In the genomic region with DNA sequence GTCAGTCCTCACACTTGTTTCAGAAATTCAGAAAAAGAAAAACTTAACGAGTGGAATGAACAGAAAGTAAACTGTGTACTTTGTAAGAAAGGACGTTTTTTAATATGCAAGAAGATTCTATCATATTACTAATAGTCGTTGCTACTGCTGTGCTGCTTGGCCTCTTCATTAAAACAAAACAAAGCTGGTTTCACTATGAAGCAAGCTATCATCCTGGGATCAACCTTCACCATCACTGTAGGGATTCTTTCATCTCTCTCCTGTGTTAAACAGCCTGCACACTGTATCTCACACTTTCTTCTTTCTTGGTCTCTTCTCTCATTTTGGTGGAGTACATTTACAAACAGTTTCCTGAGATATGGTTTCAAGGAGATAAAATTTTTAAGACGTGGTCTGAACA, we compare ENCODE assay signal across 17 cellular contexts.
DNase-seq lines count a peak whose midpoint lies in the region; ATAC-seq, FAIRE-seq and TF ChIP-seq lines count a peak whose summit lies in the region.
"Had no signal": no experiment of that assay in that cellular context is flagged by ENCODE, and none has a peak within 500 bp of the region (broad histone marks: within the 10 kb centered on the region; RNA-seq: fewer than 3 reads in every experiment).

No MANE protein-coding gene starts in this region.

- H3K9me3 Mint-ChIP-seq in natural killer cell treated with Interleukin-12 subunit alpha and Interleukin-12 subunit beta and Interleukin-15 and Interleukin-18, amount 100 ng/mL, for 72 hours: no peaks in the 10 kb centered on the region
- no peaks in the 10 kb centered on the region for H3K9me3 Mint-ChIP-seq in natural killer cell

- TF ChIP-seq POLR2A in GM12878 (IDR thresholded peaks at IDR 0.05; ENCODE audit: low read depth, low read length) (no peak), testis (IDR thresholded peaks at IDR 0.05) (no peak)

- H3K27me3 ChIP-seq in GM12878 (replicated peaks in 1 of 2; ENCODE audit: control insufficient read depth in 2 of 2, insufficient read depth in 2 of 2, low read length in 1 of 2): no peaks in the 10 kb centered on the region
- H3K27me3 ChIP-seq in testis: no peaks in the 10 kb centered on the region
- no peaks in the 10 kb centered on the region for H3K27me3 ChIP-seq in psoas muscle (ENCODE audit: insufficient read depth in 3 of 3, low read length in 2 of 3)

- no TSS peak for BruUV-seq in GM12878 (replicated peaks; lab: Mats Ljungman, UMichigan)

- H3K4me2 ChIP-seq in GM12878 (ENCODE audit: control insufficient read depth, insufficient read depth): peak overlapping the region; percentile 90

- in situ Hi-C loops in GM12878 (cut with MboI): no loop called here

- no peaks in the 10 kb centered on the region for H3K27me3 Mint-ChIP-seq in natural killer cell treated with Interleukin-12 subunit alpha and Interleukin-12 subunit beta and Interleukin-15 and Interleukin-18, amount 100 ng/mL, for 72 hours
- no peaks in the 10 kb centered on the region for H3K27me3 Mint-ChIP-seq in natural killer cell (ENCODE audit: low read depth in 2 of 2)

- ATAC-seq in natural killer cell treated with Interleukin-12 subunit alpha and Interleukin-12 subunit beta and Interleukin-15 and Interleukin-18, amount 100 ng/mL, for 72 hours: peak in 1 of 2 donors; percentile 61
- ATAC-seq in natural killer cell: no peak
- peak; percentile 52 for ATAC-seq in HG03097 (IDR thresholded peaks at IDR 0.05; ENCODE audit: low FRiP score, unreplicated experiment)
- ATAC-seq in GM12878: peak; percentile 34
- no peak for ATAC-seq in psoas muscle
- no peak for ATAC-seq in HG03045 (IDR thresholded peaks at IDR 0.05; ENCODE audit: unreplicated experiment)
- ATAC-seq: HCT116 had no signal

- H3K27ac ChIP-seq in GM12878 (ENCODE audit: control insufficient read depth, insufficient read depth): peak overlapping the region; percentile 64
- H3K27ac ChIP-seq in testis: no peak overlapping the region
- no peak overlapping the region for H3K27ac ChIP-seq in psoas muscle
- H3K27ac ChIP-seq: C4-2B, HL-60 had no signal

- no peaks in the 10 kb centered on the region for H4K20me1 ChIP-seq in GM12878 (ENCODE audit: control insufficient read depth, insufficient read depth)

- H3K27ac Mint-ChIP-seq in natural killer cell treated with Interleukin-12 subunit alpha and Interleukin-12 subunit beta and Interleukin-15 and Interleukin-18, amount 100 ng/mL, for 72 hours: peak overlapping the region in 1 of 2 donors; percentile 47
- H3K27ac Mint-ChIP-seq in natural killer cell: no peak overlapping the region

- RAD21 ChIA-PET in GM12878 (lab: Charles Lee; ENCODE audit: unreplicated experiment): no interaction called here

- DNase-seq in natural killer cell treated with Interleukin-12 subunit alpha and Interleukin-12 subunit beta and Interleukin-15 and Interleukin-18, amount 100 ng/mL, for 72 hours (ENCODE audit: low spot score): no peak
- DNase-seq in natural killer cell (no peak), GM12878 (ENCODE audit: low read depth, low spot score) (no peak), testis (no peak), DMS 273 treated with DMSO at 0.1 percent for 48 hours (lab: John Stamatoyannopoulos, UW) (no peak), psoas muscle (no peak)
- DNase-seq: COR-L47, KG1, NCI-H1105 treated with DMSO at 0.1 percent for 48 hours, NCI-H187, NCI-H510A, SHP77 treated with DMSO at 0.1 percent for 48 hours had no signal

- H3K9ac ChIP-seq in GM12878 (ENCODE audit: control insufficient read depth, insufficient read depth, low read length): no peak overlapping the region; the same call in 1 of the 2 replicates

- peak overlapping the region; percentile 58 for H3K4me3 Mint-ChIP-seq in natural killer cell treated with Interleukin-12 subunit alpha and Interleukin-12 subunit beta and Interleukin-15 and Interleukin-18, amount 100 ng/mL, for 72 hours
- no peak overlapping the region for H3K4me3 Mint-ChIP-seq in natural killer cell

- TF ChIP-seq CTCF in natural killer cell (IDR thresholded peaks at IDR 0.05) (no peak), GM12878 (IDR thresholded peaks at IDR 0.05 in 2 of 3, conservative IDR thresholded peaks at IDR 0.05 in 1 of 3; ENCODE audit: control insufficient read depth in 2 of 3, extremely low read depth in 1 of 3, insufficient read depth in 1 of 3, low read depth in 3 of 3, low read length in 3 of 3) (no peak), testis (IDR thresholded peaks at IDR 0.05) (no peak), psoas muscle (IDR thresholded peaks at IDR 0.05) (no peak)

- FAIRE-seq in GM12878 (lab: Jason Lieb, UNC): no peak

- CTCF ChIA-PET in GM12878 (lab: Yijun Ruan, JAX): interaction anchor here (0.6 kb wide), 1 partner anchor 118 kb away, joined by 3 read pairs; no protein-coding TSS in a partner anchor

- SMC1A ChIA-PET in GM12878 (lab: Charles Lee; ENCODE audit: uncharacterized antibody, unreplicated experiment): interaction anchor here (1.3 kb wide), 1 partner anchor 24 kb away, joined by 4 read pairs; no protein-coding TSS in a partner anchor

- intact Hi-C loops in natural killer cell (cut with micrococcal nuclease): no loop called here
- intact Hi-C loops in GM12878 (cut with micrococcal nuclease; ENCODE audit: unreplicated experiment): no loop called here
- intact Hi-C loops in testis (cut with DNase I; ENCODE audit: low total_unique reads): no loop called here
- intact Hi-C loops in psoas muscle (cut with DNase I): no loop called here

- H3K4me3 ChIP-seq in GM12878 (peak overlapping the region; percentile 14; the same call in 1 of the 2 replicates), testis (no peak overlapping the region), psoas muscle (no peak overlapping the region)

- TF ChIP-seq RAD21 in GM12878 (IDR thresholded peaks at IDR 0.05; ENCODE audit: insufficient read depth, low read depth, low read length): no peak

- H3K36me3 Mint-ChIP-seq in natural killer cell treated with Interleukin-12 subunit alpha and Interleukin-12 subunit beta and Interleukin-15 and Interleukin-18, amount 100 ng/mL, for 72 hours: no peaks in the 10 kb centered on the region
- H3K36me3 Mint-ChIP-seq in natural killer cell: no peaks in the 10 kb centered on the region

- TF ChIP-seq EP300 in GM12878 (IDR thresholded peaks at IDR 0.05; ENCODE audit: borderline replicate concordance in 1 of 2, control insufficient read depth in 1 of 2, low read depth in 2 of 2, low read length in 2 of 2): no peak

- WGBS in GM12878 (ENCODE audit: insufficient coverage, insufficient replicate concordance, low lambda C conversion rate, missing lambda C conversion rate): 36% methylated on average over 4 of the region's 4 CpGs
- WGBS in testis, 2 donors: 50 to 65% methylated on average over 4 of the region's 4 CpGs
- WGBS in psoas muscle, 3 donors: 69 to 74% (median 72%) methylated on average over 4 of the region's 4 CpGs

- H2AFZ ChIP-seq in GM12878 (ENCODE audit: control insufficient read depth, low read depth, low read length): peak overlapping the region; percentile 37

- peaks cover 32% of the 10 kb centered on the region for H3K4me1 ChIP-seq in GM12878 (ENCODE audit: control insufficient read depth, insufficient read depth, low read length)
- peaks cover 13% of the 10 kb centered on the region for H3K4me1 ChIP-seq in testis
- H3K4me1 ChIP-seq in psoas muscle: peaks cover 2% of the 10 kb centered on the region

- no peaks in the 10 kb centered on the region for H3K36me3 ChIP-seq in GM12878 (ENCODE audit: control insufficient read depth in 2 of 2, insufficient read depth in 2 of 2, low read length in 1 of 2)
- H3K36me3 ChIP-seq in testis (ENCODE audit: low read depth, missing control alignments): no peaks in the 10 kb centered on the region
- H3K36me3 ChIP-seq in psoas muscle (ENCODE audit: insufficient read depth in 1 of 2, low read depth in 1 of 2): no peaks in the 10 kb centered on the region

- H3K9me3 ChIP-seq in GM12878 (replicated peaks; ENCODE audit: control insufficient read depth, insufficient read depth, low read length): no peaks in the 10 kb centered on the region
- H3K9me3 ChIP-seq in testis: no peaks in the 10 kb centered on the region
- no peaks in the 10 kb centered on the region for H3K9me3 ChIP-seq in psoas muscle

- POLR2A ChIA-PET in GM12878 (lab: Charles Lee): no interaction called here

- no peaks in the 10 kb centered on the region for H3K79me2 ChIP-seq in GM12878 (ENCODE audit: control insufficient read depth, insufficient read depth, low read length)

- peaks cover 7 to 42% of the 10 kb centered on the region in 2 donors for H3K4me1 Mint-ChIP-seq in natural killer cell treated with Interleukin-12 subunit alpha and Interleukin-12 subunit beta and Interleukin-15 and Interleukin-18, amount 100 ng/mL, for 72 hours (ENCODE audit: low read depth in 2 of 2)
- H3K4me1 Mint-ChIP-seq in natural killer cell: peaks cover 16 to 17% of the 10 kb centered on the region in 2 donors

TF ChIP-seq in GM12878, 131 proteins besides CTCF, POLR2A, EP300 and RAD21 (continues in another document):
- TF ChIP-seq, protein P1, sequence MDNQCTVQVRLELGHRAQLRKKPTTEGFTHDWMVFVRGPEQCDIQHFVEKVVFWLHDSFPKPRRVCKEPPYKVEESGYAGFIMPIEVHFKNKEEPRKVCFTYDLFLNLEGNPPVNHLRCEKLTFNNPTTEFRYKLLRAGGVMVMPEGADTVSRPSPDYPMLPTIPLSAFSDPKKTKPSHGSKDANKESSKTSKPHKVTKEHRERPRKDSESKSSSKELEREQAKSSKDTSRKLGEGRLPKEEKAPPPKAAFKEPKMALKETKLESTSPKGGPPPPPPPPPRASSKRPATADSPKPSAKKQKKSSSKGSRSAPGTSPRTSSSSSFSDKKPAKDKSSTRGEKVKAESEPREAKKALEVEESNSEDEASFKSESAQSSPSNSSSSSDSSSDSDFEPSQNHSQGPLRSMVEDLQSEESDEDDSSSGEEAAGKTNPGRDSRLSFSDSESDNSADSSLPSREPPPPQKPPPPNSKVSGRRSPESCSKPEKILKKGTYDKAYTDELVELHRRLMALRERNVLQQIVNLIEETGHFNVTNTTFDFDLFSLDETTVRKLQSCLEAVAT (IDR thresholded peaks at IDR 0.05): no peak
- TF ChIP-seq CHD1 (IDR thresholded peaks at IDR 0.05; ENCODE audit: low read depth, low read length): no peak

Comparison
In these comparisons a context has a peak if more than half of its experiments do, and no peak if none do; other contexts are left out.
1. ATAC-seq: peak in HG03097 (single experiment) and GM12878 (single experiment); none in natural killer cell (0 of 3), psoas muscle (0 of 4) and HG03045 (single experiment).